Comparison of ENCODE assay signal across 22 cellular contexts in the genomic region with DNA sequence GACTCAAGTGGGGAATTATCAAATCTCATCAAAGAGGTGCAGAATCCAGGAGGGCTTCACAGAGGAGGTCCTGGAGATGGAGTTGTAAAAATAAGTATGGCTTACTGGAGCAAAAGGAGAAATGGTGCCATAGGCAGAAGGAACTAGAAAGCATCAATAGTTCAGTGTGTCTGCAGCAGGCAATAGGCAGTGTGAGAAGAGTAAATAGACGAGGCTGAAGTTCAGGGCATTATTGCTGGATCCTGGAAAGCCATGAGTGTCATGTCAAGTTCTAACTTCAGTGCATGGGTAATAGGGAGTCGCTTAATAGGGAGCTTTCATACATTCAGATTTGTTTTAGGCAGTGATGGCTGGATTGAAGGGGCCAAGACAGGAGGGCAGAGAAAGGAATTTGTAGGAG. TPM values are rescaled to one million over a fixed set of nuclear protein-coding genes. Genes with fewer than 3 reads are reported as not detected.
DNase-seq lines count a peak whose midpoint lies in the region; ATAC-seq, FAIRE-seq and TF ChIP-seq lines count a peak whose summit lies in the region.
"Had no signal": no experiment of that assay in that cellular context is flagged by ENCODE, and none has a peak within 500 bp of the region (broad histone marks: within the 10 kb centered on the region; RNA-seq: fewer than 3 reads in every experiment).

No MANE protein-coding gene starts in this region.

- H3K27ac Mint-ChIP-seq in CD4-positive, CD25-positive, alpha-beta regulatory T cell: peak overlapping the region in 2 of 3 donors; percentile 19 to 32

- peaks cover 10% of the 10 kb centered on the region for H3K4me1 ChIP-seq in CD4-positive, CD25-positive, alpha-beta regulatory T cell (ENCODE audit: control insufficient read depth, insufficient read depth, low read length, poor library complexity, severe bottlenecking)
- no peaks in the 10 kb centered on the region for H3K4me1 ChIP-seq in hepatocyte (ENCODE audit: insufficient read depth)
- no peaks in the 10 kb centered on the region for H3K4me1 ChIP-seq in liver (ENCODE audit: control insufficient read depth in 4 of 4, insufficient read depth in 4 of 4, low read length in 3 of 4)
- no peaks in the 10 kb centered on the region for H3K4me1 ChIP-seq in small intestine (ENCODE audit: control insufficient read depth in 2 of 2, insufficient read depth in 1 of 2, low read depth in 1 of 2, low read length in 1 of 2)

- no peak for ATAC-seq in CD4-positive, CD25-positive, alpha-beta regulatory T cell (ENCODE audit: low read depth in 2 of 2)
- ATAC-seq in HG03139 (IDR thresholded peaks at IDR 0.05; ENCODE audit: unreplicated experiment): no peak
- ATAC-seq: K562 had no signal

- H2AFZ ChIP-seq in hepatocyte: no peak overlapping the region
- H2AFZ ChIP-seq: GM23248 had no signal

- TF ChIP-seq CTCF in hepatocyte (IDR thresholded peaks at IDR 0.05; ENCODE audit: poor library complexity): no peak
- no peak for TF ChIP-seq CTCF in liver (IDR thresholded peaks at IDR 0.05; ENCODE audit: low read depth, low read length, missing input control)

- H3K9me2 ChIP-seq in hepatocyte (replicated peaks; ENCODE audit: insufficient read depth): no peaks in the 10 kb centered on the region

- H3K4me1 Mint-ChIP-seq in CD4-positive, CD25-positive, alpha-beta regulatory T cell: peaks cover 4 to 19% (median 7%) of the 10 kb centered on the region in 4 donors

- peaks cover 3% of the 10 kb centered on the region for H3K27me3 ChIP-seq in CD4-positive, CD25-positive, alpha-beta regulatory T cell (ENCODE audit: control insufficient read depth, insufficient read depth, low read length)
- H3K27me3 ChIP-seq in hepatocyte (no peaks in the 10 kb centered on the region), liver (ENCODE audit: control insufficient read depth in 4 of 4, insufficient read depth in 4 of 4, low read length in 3 of 4) (no peaks in the 10 kb centered on the region), small intestine (ENCODE audit: control insufficient read depth in 2 of 2, insufficient read depth in 2 of 2, low read length in 2 of 2) (no peaks in the 10 kb centered on the region)
- H3K27me3 ChIP-seq: BLaER1 had no signal

- H3K36me3 ChIP-seq in CD4-positive, CD25-positive, alpha-beta regulatory T cell (ENCODE audit: control insufficient read depth, insufficient read depth, low read length): no peaks in the 10 kb centered on the region
- H3K36me3 ChIP-seq in hepatocyte (replicated peaks; ENCODE audit: insufficient read depth, low read depth): no peaks in the 10 kb centered on the region
- H3K36me3 ChIP-seq in liver (ENCODE audit: control insufficient read depth in 4 of 4, insufficient read depth in 3 of 4, low read depth in 1 of 4, low read length in 3 of 4): no peaks in the 10 kb centered on the region
- no peaks in the 10 kb centered on the region for H3K36me3 ChIP-seq in small intestine (ENCODE audit: control insufficient read depth in 2 of 2, insufficient read depth in 2 of 2, low read length in 2 of 2)
- H3K36me3 ChIP-seq: BLaER1, HAP-1 had no signal

- no peaks in the 10 kb centered on the region for H4K20me1 ChIP-seq in hepatocyte (ENCODE audit: insufficient read depth, poor library complexity, severe bottlenecking)
- H4K20me1 ChIP-seq: BLaER1 had no signal

- no peak overlapping the region for H3K4me3 Mint-ChIP-seq in CD4-positive, CD25-positive, alpha-beta regulatory T cell
- H3K4me3 Mint-ChIP-seq: CD8-positive, alpha-beta memory T cell had no signal

- 79% methylated on average over 2 of the region's 2 CpGs for WGBS in hepatocyte (ENCODE audit: low lambda C conversion rate, missing lambda C conversion rate)
- 29% methylated on average over 2 of the region's 2 CpGs for WGBS in liver
- 43 to 65% (median 47%) methylated on average over 2 of the region's 2 CpGs for WGBS in small intestine, 3 donors

- no peaks in the 10 kb centered on the region for H3K36me3 Mint-ChIP-seq in CD4-positive, CD25-positive, alpha-beta regulatory T cell
- H3K36me3 Mint-ChIP-seq: CD8-positive, alpha-beta memory T cell had no signal

- H3K27me3 Mint-ChIP-seq in CD4-positive, CD25-positive, alpha-beta regulatory T cell: peaks cover 16% of the 10 kb centered on the region

- no peak for FAIRE-seq in small intestine (lab: Jason Lieb, UNC)
- FAIRE-seq: D721Med, G401.6, GM12892, GM18507, K562 had no signal

- H3K9me3 Mint-ChIP-seq in CD4-positive, CD25-positive, alpha-beta regulatory T cell: peaks cover 0 to 2% (median 0%) of the 10 kb centered on the region in 7 donors

- no peaks in the 10 kb centered on the region for H3K79me2 ChIP-seq in hepatocyte

- TF ChIP-seq RAD21 in liver (IDR thresholded peaks at IDR 0.05): peak in 1 of 2 donors; percentile 46

- no peak overlapping the region for H3K27ac ChIP-seq in CD4-positive, CD25-positive, alpha-beta regulatory T cell (ENCODE audit: insufficient read depth, low read length, poor library complexity, severe bottlenecking)
- H3K27ac ChIP-seq in hepatocyte: no peak overlapping the region
- H3K27ac ChIP-seq in liver (ENCODE audit: low read depth in 1 of 2, low read length in 2 of 2): no peak overlapping the region
- H3K27ac ChIP-seq in small intestine (ENCODE audit: low read depth in 1 of 2, low read length in 1 of 2): no peak overlapping the region
- H3K27ac ChIP-seq: BLaER1, GM23248 had no signal

- no peaks in the 10 kb centered on the region for H3K9me3 ChIP-seq in CD4-positive, CD25-positive, alpha-beta regulatory T cell (ENCODE audit: control insufficient read depth in 2 of 2, low read length in 2 of 2)
- H3K9me3 ChIP-seq in hepatocyte (ENCODE audit: low read depth): no peaks in the 10 kb centered on the region
- no peaks in the 10 kb centered on the region for H3K9me3 ChIP-seq in liver (ENCODE audit: control insufficient read depth in 4 of 4, low read length in 3 of 4)
- H3K9me3 ChIP-seq in small intestine (ENCODE audit: control insufficient read depth, low read depth): no peaks in the 10 kb centered on the region
- H3K9me3 ChIP-seq: HAP-1 had no signal

- no peak for DNase-seq in CD4-positive, CD25-positive, alpha-beta regulatory T cell
- DNase-seq in hepatocyte (ENCODE audit: low spot score) (peak; percentile 32), small intestine (peak; percentile 9), globus pallidus (ENCODE audit: low spot score) (no peak), NCI-H69 (lab: John Stamatoyannopoulos, UW) (no peak)
- DNase-seq: 8988T; CD8-positive, alpha-beta memory T cell; COR-L47; GM23248; IMR-90 had no signal

- H3K4me3 ChIP-seq in CD4-positive, CD25-positive, alpha-beta regulatory T cell (ENCODE audit: low read depth, low read length): no peak overlapping the region
- H3K4me3 ChIP-seq in hepatocyte: no peak overlapping the region
- no peak overlapping the region for H3K4me3 ChIP-seq in liver (ENCODE audit: low read depth in 1 of 3, low read length in 3 of 3)
- H3K4me3 ChIP-seq in small intestine (ENCODE audit: low read depth in 1 of 2, low read length in 2 of 2): no peak overlapping the region
- H3K4me3 ChIP-seq: BLaER1, GM23248, HAP-1, K562 had no signal

- no peak overlapping the region for H3K9ac ChIP-seq in liver (ENCODE audit: low read depth in 1 of 2, low read length in 2 of 2)
- H3K9ac ChIP-seq: BLaER1, GM23248 had no signal

- no peak overlapping the region for H3K4me2 ChIP-seq in hepatocyte
- H3K4me2 ChIP-seq: BLaER1 had no signal

TF ChIP-seq in liver, 16 proteins besides CTCF, POLR2A, EP300 and RAD21:
- TF ChIP-seq FOXA1 (IDR thresholded peaks at IDR 0.05): no peak
- TF ChIP-seq RXRA (IDR thresholded peaks at IDR 0.05): peak; percentile 18 to 63
- TF ChIP-seq EGR1 (IDR thresholded peaks at IDR 0.05; ENCODE audit: low read depth in 2 of 2): no peak
- TF ChIP-seq YY1 (IDR thresholded peaks at IDR 0.05): no peak
- TF ChIP-seq GABPA (IDR thresholded peaks at IDR 0.05 in 1 of 2, conservative IDR thresholded peaks at IDR 0.05 in 1 of 2): no peak
- TF ChIP-seq FOXA2 (IDR thresholded peaks at IDR 0.05): peak; percentile 15
- no peak for TF ChIP-seq TAF1 (conservative IDR thresholded peaks at IDR 0.05)
- peak; percentile 63 to 70 for TF ChIP-seq HNF4A (conservative IDR thresholded peaks at IDR 0.05)
- no peak for TF ChIP-seq HNF4G (IDR thresholded peaks at IDR 0.05)
- TF ChIP-seq SP1 (IDR thresholded peaks at IDR 0.05): peak; percentile 16
- no peak for TF ChIP-seq NR2F2 (IDR thresholded peaks at IDR 0.05)
- TF ChIP-seq, protein P1, sequence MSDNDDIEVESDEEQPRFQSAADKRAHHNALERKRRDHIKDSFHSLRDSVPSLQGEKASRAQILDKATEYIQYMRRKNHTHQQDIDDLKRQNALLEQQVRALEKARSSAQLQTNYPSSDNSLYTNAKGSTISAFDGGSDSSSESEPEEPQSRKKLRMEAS (IDR thresholded peaks at IDR 0.05): no peak

RNA-seq across cellular contexts. Expression of a gene that starts 39.3 kb away (rescaled TPM):
- not detected for total RNA-seq in CD4-positive, CD25-positive, alpha-beta regulatory T cell
- polyA plus RNA-seq in CD4-positive, CD25-positive, alpha-beta regulatory T cell: not detected
- 0.40 and 0.80 TPM in 2 replicates for total RNA-seq in hepatocyte
- polyA plus RNA-seq in hepatocyte: 0.69 TPM in 1 of 2 replicates, not detected in the other
- under 1 TPM in 1 of 2 donors, not detected in 1; 0.08 TPM for total RNA-seq in liver
- 1 to 10 TPM in 1 of 2 donors, under 1 TPM in 1; 0.29 to 1.4 TPM for polyA plus RNA-seq in liver
- polyA plus RNA-seq in small intestine: under 1 TPM in 1 of 3 donors, not detected in 2; 0.03 TPM
- total RNA-seq: A673; CD8-positive, alpha-beta memory T cell; GM23248; H4; IMR-90 had no signal
- polyA plus RNA-seq: AG04450; CD8-positive, alpha-beta memory T cell; GM23248 had no signal

RNA-seq across cellular contexts. Expression of a gene that starts 52.4 kb away (rescaled TPM):
- not detected for total RNA-seq in CD4-positive, CD25-positive, alpha-beta regulatory T cell
- polyA plus RNA-seq in CD4-positive, CD25-positive, alpha-beta regulatory T cell: not detected
- not detected in 2 replicates for total RNA-seq in hepatocyte
- 0.06 and 0.18 TPM in 2 replicates for polyA plus RNA-seq in hepatocyte
- under 1 TPM; 0.09 to 0.25 TPM for total RNA-seq in liver
- polyA plus RNA-seq in liver: not detected
- under 1 TPM in 1 of 3 donors, not detected in 2; 0.01 TPM for polyA plus RNA-seq in small intestine
- total RNA-seq: CD8-positive, alpha-beta memory T cell; GM23248; H4; IMR-90 had no signal
- polyA plus RNA-seq: AG04450; CD8-positive, alpha-beta memory T cell; GM23248; K562 had no signal

Comparison
In these comparisons a context has a peak if more than half of its experiments do, and no peak if none do; other contexts are left out.
1. DNase-seq: peak in hepatocyte (single experiment) and small intestine (single experiment); none in CD4-positive, CD25-positive, alpha-beta regulatory T cell (0 of 3), globus pallidus (single experiment) and NCI-H69 (single experiment).